ENCODE assay signal across 10 cellular contexts in the genomic region with DNA sequence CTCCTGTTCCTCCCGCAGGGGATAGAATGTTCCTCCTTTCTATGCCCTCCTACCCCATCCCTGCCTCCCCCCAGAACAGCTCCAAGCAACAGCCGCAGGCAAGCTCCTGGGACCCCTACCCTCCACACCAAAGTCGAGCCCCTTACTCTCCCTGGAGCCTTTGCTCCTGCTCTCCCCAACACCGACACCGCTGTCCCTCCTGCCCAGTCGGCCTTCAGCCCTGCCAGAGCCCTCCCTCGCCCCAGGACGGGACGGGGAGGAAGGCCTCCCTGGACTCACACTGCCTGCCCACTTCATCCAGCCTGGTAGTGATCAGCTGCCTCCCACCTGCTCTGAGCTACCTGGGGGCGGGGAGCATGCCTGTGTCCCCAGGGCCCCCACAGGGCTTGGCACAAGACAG. TPM values are rescaled to one million over a fixed set of nuclear protein-coding genes. Genes with fewer than 3 reads are reported as not detected.
A peak's percentile ranks its signal among the peaks of the same experiment; 100 is the strongest.
DNase-seq lines count a peak whose midpoint lies in the region; ATAC-seq and TF ChIP-seq lines count a peak whose summit lies in the region.
"Not testable (repeated sequence)": the region's sequence is repeated elsewhere in the genome, so short reads cannot be mapped to it uniquely, and the experiment has no call there.
"Had no signal": no experiment of that assay in that cellular context is flagged by ENCODE, and none has a peak within 500 bp of the region (broad histone marks: within the 10 kb centered on the region; RNA-seq: fewer than 3 reads in every experiment).

No MANE protein-coding gene starts in this region.

- not testable (repeated sequence) for H3K79me2 ChIP-seq in MM.1S (ENCODE audit: low read length)

- not testable (repeated sequence) for H3K9me3 ChIP-seq in MM.1S (replicated peaks; ENCODE audit: insufficient read depth, low read length); transverse colon

- H2AFZ ChIP-seq in MM.1S (ENCODE audit: low read length), result not testable (repeated sequence)

- H3K9me2 ChIP-seq in MM.1S (replicated peaks; ENCODE audit: insufficient read depth, low read length), result not testable (repeated sequence)

- H3K9ac ChIP-seq in MM.1S (ENCODE audit: low read length), result not testable (repeated sequence)

- not testable (repeated sequence) for H3K4me1 Mint-ChIP-seq in CD14-positive monocyte

- not testable (repeated sequence) for H3K27me3 Mint-ChIP-seq in CD14-positive monocyte (ENCODE audit: low read depth in 3 of 3)

- not testable (repeated sequence) for H4K20me1 ChIP-seq in MM.1S (ENCODE audit: insufficient read depth, low read length)

- not testable (repeated sequence) for TF ChIP-seq POLR2A in transverse colon (IDR thresholded peaks at IDR 0.05)

- not testable (repeated sequence) for H3K36me3 Mint-ChIP-seq in CD14-positive monocyte

- H3K4me3 Mint-ChIP-seq in CD14-positive monocyte, result peak overlapping the region; percentile 39 to 74

- peak in 1 of 2 donors; percentile 3 for ATAC-seq in left cardiac atrium

- not testable (repeated sequence) for H3K36me3 ChIP-seq in MM.1S (replicated peaks; ENCODE audit: insufficient read depth, low read length); transverse colon

- H3K27ac ChIP-seq in MM.1S (ENCODE audit: low read length), result not testable (repeated sequence)
- peak overlapping the region in 3 of 4 donors; percentile 21 to 40 (median 25) for H3K27ac ChIP-seq in transverse colon

- TF ChIP-seq EP300 in transverse colon (IDR thresholded peaks at IDR 0.05; ENCODE audit: low read depth), result not testable (repeated sequence)

- not testable (repeated sequence) for H3K4me2 ChIP-seq in MM.1S (ENCODE audit: low read depth, low read length)

- in situ Hi-C loops in transverse colon (cut with MboI; ENCODE audit: low pct_ligation_motif_present in 1 of 4, low pct_unique_long_range_greater_than_20kb in 1 of 4, low sequenced_read_pairs in 3 of 4), result not testable (repeated sequence)

- not testable (repeated sequence) for H3K9me3 Mint-ChIP-seq in CD14-positive monocyte

- not testable (repeated sequence) for H3F3A ChIP-seq in MM.1S (ENCODE audit: insufficient read depth, low read length)

- DNase-seq in CD14-positive monocyte (ENCODE audit: low spot score), result peak; percentile 47
- DNase-seq in MM.1S, result peak; percentile 2
- peak; percentile 63 for DNase-seq in activated effector memory CD4-positive, alpha-beta T cell treated with anti-CD3 and anti-CD28 coated beads, Interleukin-2, amount 50 U/mL, for 16 hours
- DNase-seq in effector CD4-positive, alpha-beta T cell, result peak; percentile 2
- DNase-seq in left cardiac atrium, result peak; percentile 31
- peak; percentile 36 for DNase-seq in medulla oblongata (ENCODE audit: extremely low spot score)
- peak; percentile 7 for DNase-seq in putamen (ENCODE audit: low spot score)
- not testable (repeated sequence) for DNase-seq in transverse colon

- H3K4me1 ChIP-seq in MM.1S (ENCODE audit: low read length); transverse colon: not testable (repeated sequence)

- 53% methylated on average over 5 of the region's 10 CpGs; no CpG with 5 or more reads in 1 of the 2 donors for WGBS in transverse colon (ENCODE audit: low coverage in 1 of 2), 2 donors

- peak overlapping the region in 5 of 7 donors; percentile 73 to 94 (median 92) for H3K27ac Mint-ChIP-seq in CD14-positive monocyte

- H3K4me3 ChIP-seq in MM.1S (ENCODE audit: low read length); transverse colon: not testable (repeated sequence)

- intact Hi-C loops in CD14-positive monocyte (cut with micrococcal nuclease); left cardiac atrium (cut with DNase I); transverse colon (cut with DNase I; ENCODE audit: low total_unique reads): not testable (repeated sequence)

- TF ChIP-seq CTCF in CD14-positive monocyte (IDR thresholded peaks at IDR 0.05); MM.1S (IDR thresholded peaks at IDR 0.05; ENCODE audit: low read length); transverse colon (IDR thresholded peaks at IDR 0.05): not testable (repeated sequence)

- not testable (repeated sequence) for H3K27me3 ChIP-seq in MM.1S (replicated peaks; ENCODE audit: insufficient read depth, low read length); transverse colon

RNA-seq across cellular contexts. Expression of gene RASA4, which starts 4.6 kb away (rescaled TPM):
- polyA plus RNA-seq in CD14-positive monocyte, result 10 to 100 TPM; 13.9 to 18.6 TPM
- total RNA-seq in left cardiac atrium (10 to 100 TPM; 16.2 to 33.5 TPM), transverse colon (10 to 100 TPM; 10.9 to 97.3 (median 30.7) TPM)

RNA-seq across cellular contexts. Expression of gene UPK3BL1, which starts 30.7 kb away (rescaled TPM):
- 10 to 100 TPM; 19.6 to 21.6 TPM for polyA plus RNA-seq in CD14-positive monocyte
- 10 to 100 TPM in 1 of 2 donors, 1 to 10 TPM in 1; 8.3 to 19.2 TPM for total RNA-seq in left cardiac atrium
- 10 to 100 TPM; 20.2 to 92.0 (median 48.2) TPM for total RNA-seq in transverse colon

RNA-seq across cellular contexts. Expression of gene SPDYE2B, which starts 38.2 kb away (rescaled TPM):
- polyA plus RNA-seq in CD14-positive monocyte, result not detected
- not detected for total RNA-seq in left cardiac atrium
- total RNA-seq in transverse colon, result not detected
- total RNA-seq: H7, pulmonary artery endothelial cell had no signal

RNA-seq across cellular contexts. Expression of gene POLR2J3, which starts 39.5 kb away (rescaled TPM):
- polyA plus RNA-seq in CD14-positive monocyte, result 10 to 100 TPM; 24.4 to 24.9 TPM
- total RNA-seq in left cardiac atrium (10 to 100 TPM in 1 of 2 donors, 1 to 10 TPM in 1; 9.2 to 14.6 TPM), transverse colon (10 to 100 TPM; 29.8 to 51.3 (median 34.2) TPM)

RNA-seq across cellular contexts. Expression of gene POLR2J2, which starts 59.5 kb away (rescaled TPM):
- polyA plus RNA-seq in CD14-positive monocyte, result 1 to 10 TPM; 1.1 to 1.2 TPM
- total RNA-seq in left cardiac atrium (1 to 10 TPM; 1.9 to 4.2 TPM), transverse colon (1 to 10 TPM; 1.1 to 6.7 (median 5.2) TPM)
